Comparison of ENCODE assay signal across 10 cellular contexts in genomic region chr14:59675394-59675793, GRCh38.
"Had no signal": no experiment of that assay in that cellular context is flagged by ENCODE, and none has a peak within 500 bp of the region (broad histone marks: within the 10 kb centered on the region; RNA-seq: fewer than 3 reads in every experiment).

No MANE protein-coding gene starts in this region.

- DNase-seq: GM23248, GOT3, H7, HFFc6, KBM-7 had no signal

- H3K4me3 ChIP-seq: GM23248, HAP-1 had no signal

- H3K27ac Mint-ChIP-seq: HFFc6 had no signal

- H3K36me3 Mint-ChIP-seq: IgD-negative memory B cell had no signal

- H3K4me1 Mint-ChIP-seq: IgD-negative memory B cell had no signal

- ATAC-seq: HCT116, HepG2 had no signal

- H3K9ac ChIP-seq: GM23248 had no signal

- H3K36me3 ChIP-seq: HAP-1 had no signal

- H3K9me3 ChIP-seq: HAP-1 had no signal

- H3K4me1 ChIP-seq: HAP-1 had no signal

- H3K27ac ChIP-seq: GM23248, HL-60 had no signal

- H2AFZ ChIP-seq: GM23248 had no signal

- H3K4me3 Mint-ChIP-seq: HFFc6, IgD-negative memory B cell had no signal
